9 cellular contexts compared by ENCODE assay signal in genomic region chr17:77735341-77736206, GRCh38.
DNase-seq lines count a peak whose midpoint lies in the region; ATAC-seq and TF ChIP-seq lines count a peak whose summit lies in the region.
"Had no signal": no experiment of that assay in that cellular context is flagged by ENCODE, and none has a peak within 500 bp of the region (broad histone marks: within the 10 kb centered on the region; RNA-seq: fewer than 3 reads in every experiment).

No MANE protein-coding gene starts in this region.

- no TSS peak for BruUV-seq in IMR-90 (replicated peaks; lab: Mats Ljungman, UMichigan)

- no peaks in the 10 kb centered on the region for H3K79me1 ChIP-seq in IMR-90 (ENCODE audit: low read depth in 1 of 2, low read length in 2 of 2)

- H3K27me3 Mint-ChIP-seq in activated CD4-positive, alpha-beta memory T cell treated with anti-CD3 and anti-CD28 coated beads for 36 hours: peaks cover 16% of the 10 kb centered on the region

- ATAC-seq in IMR-90 (ENCODE audit: low read depth): peak; percentile 63

- TF ChIP-seq POLR2A in IMR-90 (IDR thresholded peaks at IDR 0.05; ENCODE audit: low read depth, low read length) (no peak), spleen (IDR thresholded peaks at IDR 0.05) (no peak)

- H2BK120ac ChIP-seq in IMR-90 (ENCODE audit: low read depth, low read length): no peak overlapping the region

- no peak overlapping the region; the same call in 1 of the 2 replicates for H3K18ac ChIP-seq in IMR-90 (ENCODE audit: low read depth, low read length)

- no peak overlapping the region for H4K91ac ChIP-seq in IMR-90 (ENCODE audit: insufficient read depth, low read depth, low read length)

- H3K4me1 ChIP-seq in IMR-90 (ENCODE audit: control insufficient read depth, insufficient read depth, low read length) (peaks cover 7% of the 10 kb centered on the region; the same call in 1 of the 2 replicates), NT2/D1 (ENCODE audit: insufficient read depth, insufficient read length) (peaks cover 23% of the 10 kb centered on the region), cardiac muscle cell (ENCODE audit: low read depth) (peaks cover 22% of the 10 kb centered on the region), spleen (peaks cover 0 to 18% (median 6%) of the 10 kb centered on the region in 6 donors)

- H3K9me3 ChIP-seq in IMR-90 (ENCODE audit: control insufficient read depth, insufficient read depth, low read length) (peaks cover 2% of the 10 kb centered on the region; the same call in 1 of the 2 replicates), NT2/D1 (ENCODE audit: insufficient read depth, low read length) (peaks cover 26% of the 10 kb centered on the region), cardiac muscle cell (ENCODE audit: low read depth) (no peaks in the 10 kb centered on the region), spleen (peaks cover 0 to 31% (median 18%) of the 10 kb centered on the region in 8 donors)

- no peak for TF ChIP-seq RAD21 in IMR-90 (IDR thresholded peaks at IDR 0.05; ENCODE audit: low read length)

- H3K36me3 ChIP-seq in IMR-90 (ENCODE audit: control insufficient read depth, insufficient read depth, low read length): no peaks in the 10 kb centered on the region
- no peaks in the 10 kb centered on the region for H3K36me3 ChIP-seq in NT2/D1 (ENCODE audit: insufficient read depth, insufficient read length, low read length)
- no peaks in the 10 kb centered on the region for H3K36me3 ChIP-seq in cardiac muscle cell
- no peaks in the 10 kb centered on the region for H3K36me3 ChIP-seq in spleen

- H3K4me1 Mint-ChIP-seq in activated CD4-positive, alpha-beta memory T cell treated with anti-CD3 and anti-CD28 coated beads for 36 hours (ENCODE audit: low read depth): no peaks in the 10 kb centered on the region

- no peak overlapping the region for H2AK5ac ChIP-seq in IMR-90 (ENCODE audit: low read depth, low read length)

- H3K9ac ChIP-seq in IMR-90 (ENCODE audit: low read depth, low read length): no peak overlapping the region
- peak overlapping the region; percentile 26 for H3K9ac ChIP-seq in NT2/D1 (ENCODE audit: insufficient read length, low read depth)

- POLR2A ChIA-PET in IMR-90 (lab: Charles Lee; ENCODE audit: unreplicated experiment): no interaction called here
- POLR2A ChIA-PET in activated CD4-positive, alpha-beta memory T cell treated with anti-CD3 and anti-CD28 coated beads for 36 hours (lab: Charles Lee): no interaction called here

- no peak overlapping the region for H4K5ac ChIP-seq in IMR-90 (ENCODE audit: low read depth, low read length)

- no peaks in the 10 kb centered on the region for H4K20me1 ChIP-seq in IMR-90 (ENCODE audit: insufficient read depth, low read length)

- peak overlapping the region; percentile 67 for H2AFZ ChIP-seq in IMR-90 (replicated peaks; ENCODE audit: low read length, poor library complexity)

- dilution Hi-C loops in IMR-90 (cut with HindIII; ENCODE audit: low sequenced_read_pairs, unreplicated experiment): no loop called here

- CTCF ChIA-PET in IMR-90 (lab: Yijun Ruan, JAX): no interaction called here
- CTCF ChIA-PET in activated CD4-positive, alpha-beta memory T cell treated with anti-CD3 and anti-CD28 coated beads for 36 hours (lab: Charles Lee): no interaction called here

- no peak for TF ChIP-seq CTCF in IMR-90 (conservative IDR thresholded peaks at IDR 0.05; ENCODE audit: low read depth, low read length)
- no peak for TF ChIP-seq CTCF in cardiac muscle cell (IDR thresholded peaks at IDR 0.05; ENCODE audit: low read depth, low read length)
- TF ChIP-seq CTCF in spleen (IDR thresholded peaks at IDR 0.05 in 8 of 11, conservative IDR thresholded peaks at IDR 0.05 in 3 of 11): no peak

- H3K9me3 Mint-ChIP-seq in activated CD4-positive, alpha-beta memory T cell treated with anti-CD3 and anti-CD28 coated beads for 36 hours: peaks cover 23% of the 10 kb centered on the region

- WGBS in IMR-90 (ENCODE audit: extremely low coverage in 2 of 2, insufficient read length in 1 of 2), 2 experiments: 0% methylated on average over 3 of the region's 11 CpGs; no CpG with 5 or more reads in 1 of the 2 experiments
- 49 to 60% (median 55%) methylated on average over 8 to 11 of the region's 11 CpGs for WGBS in spleen, 5 donors

- no peak overlapping the region for H3K27ac Mint-ChIP-seq in activated CD4-positive, alpha-beta memory T cell treated with anti-CD3 and anti-CD28 coated beads for 36 hours

- no peak overlapping the region for H4K8ac ChIP-seq in IMR-90 (ENCODE audit: low read depth in 2 of 2, low read length in 2 of 2)

- no peak overlapping the region for H2BK20ac ChIP-seq in IMR-90 (ENCODE audit: low read depth, low read length)

- no peaks in the 10 kb centered on the region for H3K9me1 ChIP-seq in IMR-90 (ENCODE audit: insufficient read depth, low read length)

- no peak overlapping the region for H3K4me3 Mint-ChIP-seq in activated CD4-positive, alpha-beta memory T cell treated with anti-CD3 and anti-CD28 coated beads for 36 hours

- H2BK15ac ChIP-seq in IMR-90 (ENCODE audit: low read depth, low read length): no peak overlapping the region

- no peak for DNase-seq in IMR-90
- DNase-seq in NT2/D1 (ENCODE audit: low read depth, low spot score): no peak
- DNase-seq in cardiac muscle cell (ENCODE audit: low read depth in 1 of 2, low spot score in 1 of 2): peak; percentile 35 to 42
- DNase-seq in spleen: no peak
- no peak for DNase-seq in activated CD4-positive, alpha-beta memory T cell treated with anti-CD3 and anti-CD28 coated beads for 36 hours
- DNase-seq in NK-92 (lab: John Stamatoyannopoulos, UW; ENCODE audit: unreplicated experiment): no peak
- no peak for DNase-seq in activated T-cell treated with anti-CD3 and anti-CD28 coated beads, Interleukin-2, amount 50 U/mL, for 1 hour
- DNase-seq in DMS53 (lab: John Stamatoyannopoulos, UW): no peak
- DNase-seq: stimulated activated CD4-positive, alpha-beta T cell treated with anti-CD3 and anti-CD28 coated beads, Interleukin-12 subunit alpha, Interleukin-12 subunit beta, amount 100 ng/mL, for 4 hours had no signal

- no peak overlapping the region for H3K56ac ChIP-seq in IMR-90 (ENCODE audit: extremely low read depth, insufficient read depth, low read length)

- peaks cover 3% of the 10 kb centered on the region for H3K36me3 Mint-ChIP-seq in activated CD4-positive, alpha-beta memory T cell treated with anti-CD3 and anti-CD28 coated beads for 36 hours

- H2BK5ac ChIP-seq in IMR-90 (ENCODE audit: low read depth, low read length, poor library complexity, severe bottlenecking): no peak overlapping the region

- H3K27ac ChIP-seq in IMR-90 (ENCODE audit: insufficient read depth, low read length) (no peak overlapping the region), cardiac muscle cell (peak overlapping the region; percentile 49), spleen (peak overlapping the region in 6 of 8 donors; percentile 17 to 61 (median 50))

- H3K4ac ChIP-seq in IMR-90 (ENCODE audit: low read depth, low read length): no peak overlapping the region

- intact Hi-C loops in IMR-90 (cut with micrococcal nuclease) (loop anchor here (10.0 kb wide), 1 partner anchor 279 kb away; no protein-coding TSS in a partner anchor), spleen (cut with DNase I; ENCODE audit: low total_unique reads) (no loop called here)
- intact Hi-C loops in activated CD4-positive, alpha-beta memory T cell treated with anti-CD3 and anti-CD28 coated beads for 36 hours (cut with micrococcal nuclease): no loop called here

- in situ Hi-C loops in IMR-90 (cut with MboI; ENCODE audit: low sequenced_read_pairs): no loop called here

- H3K4me3 ChIP-seq in IMR-90 (ENCODE audit: insufficient read depth, low read depth, low read length) (no peak overlapping the region), NT2/D1 (ENCODE audit: insufficient read length, low read depth) (no peak overlapping the region), cardiac muscle cell (no peak overlapping the region), spleen (no peak overlapping the region)

- H3K27me3 ChIP-seq in IMR-90 (ENCODE audit: control insufficient read depth, insufficient read depth, low read length) (peaks cover 31% of the 10 kb centered on the region), NT2/D1 (ENCODE audit: insufficient read depth, insufficient read length) (peaks cover 5% of the 10 kb centered on the region), cardiac muscle cell (no peaks in the 10 kb centered on the region), spleen (replicated peaks in 1 of 7) (peaks cover 0 to 44% (median 17%) of the 10 kb centered on the region in 7 donors)

- peak overlapping the region; percentile 26; the same call in 1 of the 2 replicates for H3K4me2 ChIP-seq in IMR-90 (ENCODE audit: low read depth, low read length)

- no peak overlapping the region for H3K14ac ChIP-seq in IMR-90 (replicated peaks; ENCODE audit: low read depth, low read length)

- H2AK9ac ChIP-seq in IMR-90 (replicated peaks; ENCODE audit: low read depth, low read length, poor library complexity): no peak overlapping the region

- H3K23ac ChIP-seq in IMR-90 (ENCODE audit: low read depth, low read length): no peak overlapping the region

TF ChIP-seq in IMR-90, 13 proteins besides CTCF, POLR2A, EP300 and RAD21 (continues in another document):
- TF ChIP-seq RFX5 (IDR thresholded peaks at IDR 0.05; ENCODE audit: low read depth, low read length) (no peak), CEBPB (IDR thresholded peaks at IDR 0.05; ENCODE audit: low read depth, low read length) (no peak), BHLHE40 (IDR thresholded peaks at IDR 0.05; ENCODE audit: low read depth, low read length) (no peak), MAFK (IDR thresholded peaks at IDR 0.05; ENCODE audit: low read depth, low read length) (no peak), FOS (IDR thresholded peaks at IDR 0.05; ENCODE audit: low read depth, low read length) (no peak), USF2 (IDR thresholded peaks at IDR 0.05; ENCODE audit: low read depth, low read length) (no peak), CHD1 (IDR thresholded peaks at IDR 0.05; ENCODE audit: low read depth, low read length) (no peak), MAZ (IDR thresholded peaks at IDR 0.05; ENCODE audit: borderline replicate concordance, low read depth, low read length) (no peak), SMC3 (IDR thresholded peaks at IDR 0.05; ENCODE audit: low read depth, low read length) (no peak), RCOR1 (IDR thresholded peaks at IDR 0.05; ENCODE audit: insufficient replicate concordance, low read length) (no peak), MXI1 (IDR thresholded peaks at IDR 0.05; ENCODE audit: borderline replicate concordance, low read depth, low read length) (no peak), NFE2L2 (IDR thresholded peaks at IDR 0.05; ENCODE audit: low read depth, low read length) (no peak)

Comparison
In these comparisons a context has a peak if more than half of its experiments do, and no peak if none do; other contexts are left out.
1. DNase-seq: peak in cardiac muscle cell (2 of 2); none in IMR-90 (single experiment), NT2/D1 (single experiment), spleen (single experiment), activated CD4-positive, alpha-beta memory T cell treated with anti-CD3 and anti-CD28 coated beads for 36 hours (single experiment), NK-92 (single experiment), activated T-cell treated with anti-CD3 and anti-CD28 coated beads, Interleukin-2, amount 50 U/mL, for 1 hour (single experiment) and DMS53 (single experiment).